ENCODE assay signal across 16 cellular contexts in genomic region chr3:195011231-195011834, GRCh38.
"Had no signal": no experiment of that assay in that cellular context is flagged by ENCODE, and none has a peak within 500 bp of the region (broad histone marks: within the 10 kb centered on the region; RNA-seq: fewer than 3 reads in every experiment).

No MANE protein-coding gene starts in this region.

- H3K36me3 ChIP-seq: right atrium auricular region had no signal

- H3K27me3 ChIP-seq: right atrium auricular region had no signal

- H3K27ac Mint-ChIP-seq: activated naive CD8-positive, alpha-beta T cell treated with anti-CD3 and anti-CD28 coated beads, Interleukin-2, amount 50 U/mL, for 24 hours; activated T-helper 17 cell treated with anti-CD3 and anti-CD28 coated beads, Interleukin-2, amount 50 U/mL, for 72 hours; naive thymus-derived CD8-positive, alpha-beta T cell; progenitor cell of endocrine pancreas; T-cell had no signal

- DNase-seq: activated CD4-positive, alpha-beta T cell treated with anti-CD3 and anti-CD28 coated beads, Interleukin-2, amount 50 U/mL, for 4 hours; activated CD4-positive, CD25-positive, alpha-beta regulatory T cell treated with anti-CD3 and anti-CD28 coated beads, Interleukin-2, amount 50 U/mL, for 72 hours; activated naive CD4-positive, alpha-beta T cell treated with Interleukin-2 at 50 U/mL for 16 hours; activated naive CD8-positive, alpha-beta T cell treated with anti-CD3 and anti-CD28 coated beads, Interleukin-2, amount 50 U/mL, for 24 hours; activated T-cell treated with anti-CD3 and anti-CD28 coated beads for 4 hours; aorta; left ventricle myocardium superior; mesenchymal stem cell; naive thymus-derived CD8-positive, alpha-beta T cell; nucleus accumbens; T-cell; T-helper 9 cell had no signal

- H3K36me3 Mint-ChIP-seq: naive thymus-derived CD8-positive, alpha-beta T cell; T-cell had no signal

- ATAC-seq: activated naive CD8-positive, alpha-beta T cell treated with anti-CD3 and anti-CD28 coated beads, Interleukin-2, amount 50 U/mL, for 24 hours; activated T-helper 17 cell treated with anti-CD3 and anti-CD28 coated beads, Interleukin-2, amount 50 U/mL, for 72 hours; left ventricle myocardium superior; naive thymus-derived CD8-positive, alpha-beta T cell had no signal

- H3K27ac ChIP-seq: right atrium auricular region had no signal

- H3K4me3 ChIP-seq: right atrium auricular region, smooth muscle cell had no signal

- H3K9me3 Mint-ChIP-seq: activated naive CD8-positive, alpha-beta T cell treated with anti-CD3 and anti-CD28 coated beads, Interleukin-2, amount 50 U/mL, for 24 hours; activated T-helper 17 cell treated with anti-CD3 and anti-CD28 coated beads, Interleukin-2, amount 50 U/mL, for 72 hours; naive thymus-derived CD8-positive, alpha-beta T cell; T-cell had no signal

- H3K4me3 Mint-ChIP-seq: activated naive CD8-positive, alpha-beta T cell treated with anti-CD3 and anti-CD28 coated beads, Interleukin-2, amount 50 U/mL, for 24 hours; activated T-helper 17 cell treated with anti-CD3 and anti-CD28 coated beads, Interleukin-2, amount 50 U/mL, for 72 hours; naive thymus-derived CD8-positive, alpha-beta T cell; T-cell had no signal

- H3K4me1 ChIP-seq: right atrium auricular region had no signal

- H3K9me3 ChIP-seq: right atrium auricular region had no signal

- H3K4me2 ChIP-seq: smooth muscle cell had no signal
